Comparison of ENCODE assay signal across 8 cellular contexts in the genomic region with DNA sequence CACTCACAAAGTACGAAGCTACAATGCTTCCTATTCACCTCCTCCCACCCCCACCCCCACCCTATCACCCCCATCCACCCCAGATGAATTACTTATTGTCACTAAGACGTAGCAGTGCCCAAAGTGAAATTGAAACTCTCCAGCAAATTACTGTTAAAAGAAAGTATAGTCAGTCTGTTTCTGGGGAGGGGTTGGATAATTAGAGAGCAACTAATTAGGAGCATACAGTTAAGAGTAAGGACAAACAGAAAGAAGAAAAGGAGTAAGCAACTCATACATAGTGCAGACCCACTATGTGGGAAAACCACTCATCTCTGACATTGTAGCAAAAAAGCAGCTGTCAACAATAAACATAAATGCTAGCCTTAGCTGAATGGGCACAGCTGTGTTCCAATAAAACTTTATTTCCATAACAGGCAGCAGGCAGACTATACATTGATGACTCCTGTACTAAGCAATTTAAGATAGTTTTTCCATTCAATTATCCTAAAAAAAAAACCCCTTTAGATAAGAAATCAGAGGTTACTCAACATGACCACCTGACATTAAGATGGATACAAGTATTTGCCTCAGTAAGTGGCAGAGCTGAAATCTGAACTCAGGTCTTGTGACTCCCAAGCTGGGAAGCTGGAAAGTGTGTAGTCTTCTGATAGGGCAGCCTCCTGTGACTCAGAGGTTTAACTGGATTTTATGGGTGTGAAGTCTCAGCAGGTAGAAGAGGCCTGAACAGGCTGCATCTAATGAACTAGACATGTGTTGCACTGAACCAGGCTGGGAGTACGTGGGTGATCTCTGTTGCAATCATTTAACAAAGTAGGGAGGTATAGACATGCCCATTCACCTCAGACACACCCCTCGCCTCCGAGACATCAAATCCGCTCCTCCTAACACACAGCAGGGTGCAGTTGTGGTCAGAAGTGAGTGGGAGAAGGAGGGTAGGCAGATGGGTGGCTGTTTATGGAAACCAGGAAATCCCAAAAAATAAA.
DNase-seq lines count a peak whose midpoint lies in the region; ATAC-seq, FAIRE-seq and TF ChIP-seq lines count a peak whose summit lies in the region.

No MANE protein-coding gene starts in this region.

- no peaks in the 10 kb centered on the region for H3K9me3 ChIP-seq in testis

- H3K4me3 ChIP-seq in testis: no peak overlapping the region

- peak; percentile 88 for FAIRE-seq in RCC 7860 (lab: Jason Lieb, UNC)

- intact Hi-C loops in testis (cut with DNase I; ENCODE audit: low total_unique reads): no loop called here

- ATAC-seq in GM18505 (IDR thresholded peaks at IDR 0.05; ENCODE audit: unreplicated experiment): peak; percentile 44
- peak; percentile 48 for ATAC-seq in GM21737 (IDR thresholded peaks at IDR 0.05; ENCODE audit: unreplicated experiment)
- peak; percentile 76 for ATAC-seq in foreskin keratinocyte
- ATAC-seq in GM21515 (IDR thresholded peaks at IDR 0.05; ENCODE audit: unreplicated experiment): no peak

- peaks cover 51% of the 10 kb centered on the region for H3K4me1 ChIP-seq in foreskin keratinocyte
- no peaks in the 10 kb centered on the region for H3K4me1 ChIP-seq in testis

- H3K36me3 ChIP-seq in testis (ENCODE audit: low read depth, missing control alignments): no peaks in the 10 kb centered on the region

- no peaks in the 10 kb centered on the region for H3K27me3 ChIP-seq in foreskin keratinocyte
- H3K27me3 ChIP-seq in testis: no peaks in the 10 kb centered on the region

- TF ChIP-seq POLR2A in GM18505 (IDR thresholded peaks at IDR 0.05; ENCODE audit: borderline replicate concordance, extremely low read depth, insufficient read depth, insufficient read length) (no peak), testis (IDR thresholded peaks at IDR 0.05) (no peak)

- peak; percentile 22 for TF ChIP-seq CTCF in foreskin keratinocyte (conservative IDR thresholded peaks at IDR 0.05)
- TF ChIP-seq CTCF in testis (IDR thresholded peaks at IDR 0.05): no peak

- WGBS in testis, 2 donors: 79 to 85% methylated on average over 6 of the region's 6 CpGs

- H3K27ac ChIP-seq in foreskin keratinocyte (peak overlapping the region; percentile 97), testis (no peak overlapping the region)

- DNase-seq in RCC 7860 (ENCODE audit: low spot score) (peak; percentile 90), foreskin keratinocyte (peak; percentile 100), testis (no peak), GDM1 (lab: John Stamatoyannopoulos, UW) (no peak), NCI-H345 (lab: John Stamatoyannopoulos, UW) (no peak)

Comparison
In these comparisons a context has a peak if more than half of its experiments do, and no peak if none do; other contexts are left out.
1. DNase-seq: peak in RCC 7860 (single experiment) and foreskin keratinocyte (2 of 2); none in testis (single experiment), GDM1 (single experiment) and NCI-H345 (single experiment).